Comparison of ENCODE assay signal across 34 cellular contexts in genomic region chr6:6741264-6741663, GRCh38.
DNase-seq lines count a peak whose midpoint lies in the region; ATAC-seq and TF ChIP-seq lines count a peak whose summit lies in the region.
"Had no signal": no experiment of that assay in that cellular context is flagged by ENCODE, and none has a peak within 500 bp of the region (broad histone marks: within the 10 kb centered on the region; RNA-seq: fewer than 3 reads in every experiment).

No MANE protein-coding gene starts in this region.

- peak in 1 of 2 donors; percentile 78 for DNase-seq in cardiac muscle cell (ENCODE audit: low read depth in 1 of 2, low spot score in 1 of 2)
- no peak for DNase-seq in cardiac septum (ENCODE audit: low spot score)
- DNase-seq in WERI-Rb-1: peak; percentile 88
- no peak for DNase-seq in left colon
- no peak for DNase-seq in upper lobe of right lung
- no peak for DNase-seq in superior temporal gyrus (ENCODE audit: extremely low spot score)
- DNase-seq in activated CD8-positive, alpha-beta T cell treated with anti-CD3 and anti-CD28 coated beads for 36 hours: no peak
- DNase-seq: activated CD4-positive, alpha-beta T cell treated with anti-CD3 and anti-CD28 coated beads for 48 hours; activated CD8-positive, alpha-beta memory T cell treated with anti-CD3 and anti-CD28 coated beads for 24 hours; activated effector memory CD4-positive, alpha-beta T cell treated with Interleukin-2 at 50 U/mL for 16 hours; activated naive CD8-positive, alpha-beta T cell treated with anti-CD3 and anti-CD28 coated beads for 36 hours; AML-193; anterior cingulate cortex; Calu3; CD4-positive, CD25-positive, alpha-beta regulatory T cell; DMS79; GDM1; KBM-7; naive thymus-derived CD4-positive, alpha-beta T cell; NCI-H1105; NCI-H187 treated with DMSO at 0.1 percent for 48 hours; NCI-H524 treated with DMSO at 0.1 percent for 48 hours; occipital lobe; Peyer's patch; SJCRH30; SW 1271; T-helper 9 cell had no signal

- H3K4me1 Mint-ChIP-seq in activated CD8-positive, alpha-beta T cell treated with anti-CD3 and anti-CD28 coated beads for 36 hours (ENCODE audit: low read depth): no peaks in the 10 kb centered on the region
- H3K4me1 Mint-ChIP-seq: activated naive CD8-positive, alpha-beta T cell treated with anti-CD3 and anti-CD28 coated beads for 36 hours; CD4-positive, CD25-positive, alpha-beta regulatory T cell; stimulated activated memory B cell treated with anti-CD40 and anti-IgM and Interleukin-4, amounts not matched to agents 10 μg/mL and 1 μg/mL and 100 μg/mL, for 72 hours had no signal

- no peaks in the 10 kb centered on the region for H3K9me3 ChIP-seq in cardiac muscle cell (ENCODE audit: low read depth)
- H3K9me3 ChIP-seq in WERI-Rb-1 (ENCODE audit: severe bottlenecking): peaks cover 3% of the 10 kb centered on the region
- no peaks in the 10 kb centered on the region for H3K9me3 ChIP-seq in upper lobe of right lung
- H3K9me3 ChIP-seq: A549, breast epithelium, Peyer's patch, SJCRH30, suprapubic skin, upper lobe of left lung had no signal

- ATAC-seq in left colon: peak; percentile 12
- ATAC-seq in upper lobe of right lung: peak; percentile 47
- no peak for ATAC-seq in activated CD8-positive, alpha-beta T cell treated with anti-CD3 and anti-CD28 coated beads for 36 hours
- ATAC-seq in HG02588 (IDR thresholded peaks at IDR 0.05; ENCODE audit: unreplicated experiment): no peak
- ATAC-seq: A549; naive thymus-derived CD4-positive, alpha-beta T cell; stimulated activated memory B cell treated with anti-CD40 and anti-IgM and Interleukin-4, amounts not matched to agents 10 μg/mL and 1 μg/mL and 100 μg/mL, for 72 hours had no signal

- H3K4me3 ChIP-seq in cardiac muscle cell: no peak overlapping the region
- H3K4me3 ChIP-seq in WERI-Rb-1 (ENCODE audit: low read depth, low read length): no peak overlapping the region
- no peak overlapping the region for H3K4me3 ChIP-seq in upper lobe of right lung
- H3K4me3 ChIP-seq: A549, breast epithelium, Peyer's patch, SJCRH30, skin epidermis, suprapubic skin, upper lobe of left lung had no signal

- POLR2A ChIA-PET in activated CD8-positive, alpha-beta T cell treated with anti-CD3 and anti-CD28 coated beads for 36 hours (lab: Charles Lee): no interaction called here

- peaks cover 16% of the 10 kb centered on the region for H3K27me3 Mint-ChIP-seq in activated CD8-positive, alpha-beta T cell treated with anti-CD3 and anti-CD28 coated beads for 36 hours

- intact Hi-C loops in cardiac septum (cut with DNase I): no loop called here
- intact Hi-C loops in left colon (cut with DNase I, micrococcal nuclease): no loop called here
- intact Hi-C loops in upper lobe of right lung (cut with DNase I): no loop called here
- intact Hi-C loops in activated CD8-positive, alpha-beta T cell treated with anti-CD3 and anti-CD28 coated beads for 36 hours (cut with micrococcal nuclease): no loop called here

- no peaks in the 10 kb centered on the region for H3K27me3 ChIP-seq in cardiac muscle cell
- H3K27me3 ChIP-seq in WERI-Rb-1 (ENCODE audit: insufficient read depth, low read depth, severe bottlenecking): no peaks in the 10 kb centered on the region
- H3K27me3 ChIP-seq in upper lobe of right lung: no peaks in the 10 kb centered on the region
- H3K27me3 ChIP-seq: breast epithelium, Peyer's patch, SJCRH30, suprapubic skin, upper lobe of left lung had no signal

- CTCF ChIA-PET in activated CD8-positive, alpha-beta T cell treated with anti-CD3 and anti-CD28 coated beads for 36 hours (lab: Charles Lee): no interaction called here

- no peak overlapping the region for H3K27ac Mint-ChIP-seq in activated CD8-positive, alpha-beta T cell treated with anti-CD3 and anti-CD28 coated beads for 36 hours
- H3K27ac Mint-ChIP-seq: activated naive CD8-positive, alpha-beta T cell treated with anti-CD3 and anti-CD28 coated beads for 36 hours; CD4-positive, CD25-positive, alpha-beta regulatory T cell; naive thymus-derived CD4-positive, alpha-beta T cell; stimulated activated memory B cell treated with anti-CD40 and anti-IgM and Interleukin-4, amounts not matched to agents 10 μg/mL and 1 μg/mL and 100 μg/mL, for 72 hours had no signal

- H3K4me1 ChIP-seq in cardiac muscle cell (ENCODE audit: low read depth): peaks cover 19% of the 10 kb centered on the region
- no peaks in the 10 kb centered on the region for H3K4me1 ChIP-seq in upper lobe of right lung
- H3K4me1 ChIP-seq: A549, breast epithelium, Peyer's patch, SJCRH30 had no signal

- H3K27ac ChIP-seq in cardiac muscle cell: peak overlapping the region; percentile 65
- H3K27ac ChIP-seq in WERI-Rb-1: peak overlapping the region; percentile 22
- H3K27ac ChIP-seq in upper lobe of right lung: no peak overlapping the region
- H3K27ac ChIP-seq: A549, breast epithelium, Peyer's patch, SJCRH30, skin epidermis, suprapubic skin, upper lobe of left lung had no signal

- H3K36me3 Mint-ChIP-seq in activated CD8-positive, alpha-beta T cell treated with anti-CD3 and anti-CD28 coated beads for 36 hours (ENCODE audit: low read depth): no peaks in the 10 kb centered on the region
- H3K36me3 Mint-ChIP-seq: activated naive CD8-positive, alpha-beta T cell treated with anti-CD3 and anti-CD28 coated beads for 36 hours; CD4-positive, CD25-positive, alpha-beta regulatory T cell; naive thymus-derived CD4-positive, alpha-beta T cell; stimulated activated memory B cell treated with anti-CD40 and anti-IgM and Interleukin-4, amounts not matched to agents 10 μg/mL and 1 μg/mL and 100 μg/mL, for 72 hours had no signal

- TF ChIP-seq CTCF in cardiac muscle cell (IDR thresholded peaks at IDR 0.05; ENCODE audit: low read depth, low read length) (no peak), WERI-Rb-1 (IDR thresholded peaks at IDR 0.05; ENCODE audit: low read depth, low read length) (peak; percentile 70), upper lobe of right lung (IDR thresholded peaks at IDR 0.05) (no peak)
- TF ChIP-seq CTCF in activated CD8-positive, alpha-beta T cell treated with anti-CD3 and anti-CD28 coated beads for 36 hours (IDR thresholded peaks at IDR 0.05): no peak

- H3K4me3 Mint-ChIP-seq in activated CD8-positive, alpha-beta T cell treated with anti-CD3 and anti-CD28 coated beads for 36 hours: no peak overlapping the region
- H3K4me3 Mint-ChIP-seq: activated naive CD8-positive, alpha-beta T cell treated with anti-CD3 and anti-CD28 coated beads for 36 hours; CD4-positive, CD25-positive, alpha-beta regulatory T cell; naive thymus-derived CD4-positive, alpha-beta T cell; stimulated activated memory B cell treated with anti-CD40 and anti-IgM and Interleukin-4, amounts not matched to agents 10 μg/mL and 1 μg/mL and 100 μg/mL, for 72 hours had no signal

- H3K36me3 ChIP-seq in cardiac muscle cell (no peaks in the 10 kb centered on the region), WERI-Rb-1 (no peaks in the 10 kb centered on the region), upper lobe of right lung (no peaks in the 10 kb centered on the region)
- H3K36me3 ChIP-seq: breast epithelium, Peyer's patch, SJCRH30, suprapubic skin, upper lobe of left lung had no signal

- no peaks in the 10 kb centered on the region for H3K9me3 Mint-ChIP-seq in activated CD8-positive, alpha-beta T cell treated with anti-CD3 and anti-CD28 coated beads for 36 hours
- H3K9me3 Mint-ChIP-seq: activated naive CD8-positive, alpha-beta T cell treated with anti-CD3 and anti-CD28 coated beads for 36 hours; CD4-positive, CD25-positive, alpha-beta regulatory T cell; naive thymus-derived CD4-positive, alpha-beta T cell; stimulated activated memory B cell treated with anti-CD40 and anti-IgM and Interleukin-4, amounts not matched to agents 10 μg/mL and 1 μg/mL and 100 μg/mL, for 72 hours had no signal

Comparison
In these comparisons a context has a peak if more than half of its experiments do, and no peak if none do; other contexts are left out.
1. ATAC-seq: peak in left colon (single experiment) and upper lobe of right lung (single experiment); none in activated CD8-positive, alpha-beta T cell treated with anti-CD3 and anti-CD28 coated beads for 36 hours (single experiment) and HG02588 (single experiment).